24 cellular contexts compared by ENCODE assay signal in the genomic region with DNA sequence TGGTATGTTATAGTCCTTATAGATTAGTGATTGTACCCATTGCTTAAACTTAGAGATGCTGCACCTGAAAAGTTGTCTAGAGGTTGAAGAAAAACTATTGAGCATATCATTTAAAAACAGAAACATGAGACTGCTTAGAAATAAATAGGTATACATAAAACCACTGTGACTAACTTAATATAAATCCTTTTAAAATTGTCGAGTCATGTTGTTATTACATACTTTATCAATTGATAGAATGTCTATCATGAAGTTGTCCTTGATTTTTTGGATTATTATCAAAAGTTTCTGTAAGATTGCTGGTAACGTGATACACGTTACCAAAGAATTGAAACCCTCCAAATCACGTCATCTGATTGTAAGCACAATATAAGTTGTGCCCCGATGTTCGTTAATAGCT.
"Had no signal": no experiment of that assay in that cellular context is flagged by ENCODE, and none has a peak within 500 bp of the region (broad histone marks: within the 10 kb centered on the region; RNA-seq: fewer than 3 reads in every experiment).

No MANE protein-coding gene starts in this region.

- H3K9me3 ChIP-seq: neutrophil, pancreas, prostate gland, stomach, thoracic aorta, thyroid gland, tibial nerve, upper lobe of left lung, vagina had no signal

- H3K27ac ChIP-seq: neutrophil, pancreas, prostate gland, skin epidermis, stomach, thyroid gland, tibial nerve, upper lobe of left lung, vagina had no signal

- H3K4me1 ChIP-seq: pancreas, prostate gland, stomach, thyroid gland, tibial nerve, upper lobe of left lung, vagina had no signal

- FAIRE-seq: pancreas, urothelium cell line had no signal

- H3K4me3 ChIP-seq: pancreas, prostate gland, skin epidermis, stomach, thoracic aorta, thyroid gland, tibial nerve, upper lobe of left lung, vagina had no signal

- H3K36me3 ChIP-seq: neutrophil, pancreas, prostate gland, stomach, thoracic aorta, thyroid gland, tibial nerve, upper lobe of left lung, vagina had no signal

- ATAC-seq: naive thymus-derived CD8-positive, alpha-beta T cell; natural killer cell treated with Interleukin-12 subunit alpha and Interleukin-12 subunit beta and Interleukin-15 and Interleukin-18, amount 100 ng/mL, for 72 hours; pancreas; right cardiac atrium; sciatic nerve; stimulated activated effector memory CD8-positive, alpha-beta T cell treated with anti-CD3 and anti-CD28 coated beads, Interleukin-12 subunit alpha, Interleukin-12 subunit beta, amount 100 ng/mL, for 72 hours; stimulated activated naive B cell treated with anti-CD40 and anti-IgM and Interleukin-4, amounts not matched to agents 10 μg/mL and 1 μg/mL and 100 μg/mL, for 72 hours had no signal

- DNase-seq: naive thymus-derived CD8-positive, alpha-beta T cell; nephron progenitor cell; nucleus accumbens; pancreas; right cardiac atrium; stimulated activated CD4-positive, alpha-beta T cell treated with anti-CD3 and anti-CD28 coated beads, Interleukin-15, amount 100 ng/mL, for 24 hours; stimulated activated CD4-positive, alpha-beta T cell treated with anti-CD3 and anti-CD28 coated beads, Interleukin-2, amount 100 ng/mL, for 24 hours; stimulated activated CD4-positive, alpha-beta T cell treated with anti-CD3 and anti-CD28 coated beads, Interleukin-2, amount 100 ng/mL, for 48 hours; stimulated activated CD4-positive, alpha-beta T cell treated with anti-CD3 and anti-CD28 coated beads, Interleukin-4, amount 100 ng/mL, for 24 hours; stimulated activated naive B cell treated with anti-CD40 and anti-IgM and Interleukin-4, amounts not matched to agents 10 μg/mL and 1 μg/mL and 100 μg/mL, for 72 hours; stimulated activated naive CD4-positive, alpha-beta T cell treated with Interleukin-2 at 50 U/mL for 16 hours; stomach; thyroid gland; upper lobe of left lung had no signal

- H3K27me3 ChIP-seq: neutrophil, pancreas, stomach, thyroid gland, tibial nerve, upper lobe of left lung, vagina had no signal
